ENCODE assay signal across 20 cellular contexts in the genomic region with DNA sequence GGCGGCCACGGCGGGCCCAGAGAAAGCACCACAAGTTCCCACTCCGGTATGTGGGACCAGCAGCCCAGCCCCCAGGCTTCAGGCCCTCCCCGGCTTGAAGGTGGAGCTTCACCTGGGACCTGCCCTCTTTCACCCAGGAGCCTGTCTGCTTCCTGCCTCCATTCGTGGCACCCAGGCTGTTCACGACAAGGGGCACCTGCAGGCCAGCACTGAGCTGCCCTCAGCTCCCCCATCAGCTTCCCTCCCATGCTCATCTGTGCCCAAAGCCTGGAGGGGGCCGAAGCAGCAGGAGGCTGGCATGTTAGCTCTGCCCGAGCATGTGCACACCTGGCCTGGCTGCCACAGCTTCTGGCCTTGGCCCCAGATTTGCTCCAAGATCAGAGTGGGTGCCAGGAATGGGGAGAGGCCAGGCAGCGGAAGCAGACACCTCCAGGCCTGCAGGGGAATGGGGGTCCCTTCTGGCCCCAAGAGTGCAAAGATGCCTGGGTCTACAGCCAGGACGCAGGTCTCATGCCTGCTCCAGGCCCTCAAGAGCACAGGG.
"Had no signal": no experiment of that assay in that cellular context is flagged by ENCODE, and none has a peak within 500 bp of the region (broad histone marks: within the 10 kb centered on the region; RNA-seq: fewer than 3 reads in every experiment).

No MANE protein-coding gene starts in this region.

- H3K27me3 ChIP-seq: adrenal gland, cardiac muscle cell, hepatocyte, neutrophil had no signal

- H3K9me3 ChIP-seq: adrenal gland, neutrophil, thoracic aorta had no signal

- H3K4me1 ChIP-seq: adrenal gland had no signal

- H3K9me3 Mint-ChIP-seq: activated B cell treated with CpG ODN at 0.5 μM for 24 hours; activated naive CD4-positive, alpha-beta T cell treated with anti-CD3 and anti-CD28 coated beads, Interleukin-2, amount 50 U/mL, for 24 hours; naive B cell had no signal

- H3K4me1 Mint-ChIP-seq: activated B cell treated with CpG ODN at 0.5 μM for 24 hours; activated naive CD4-positive, alpha-beta T cell treated with anti-CD3 and anti-CD28 coated beads, Interleukin-2, amount 50 U/mL, for 24 hours; naive B cell had no signal

- H3K36me3 ChIP-seq: adrenal gland, cardiac muscle cell, neutrophil, thoracic aorta had no signal

- H3K27ac ChIP-seq: adrenal gland, cardiac muscle cell, hepatocyte, neutrophil, thoracic aorta had no signal

- H3K79me2 ChIP-seq: hepatocyte had no signal

- DNase-seq: activated B cell treated with CpG ODN at 0.5 μM for 24 hours; activated CD4-positive, alpha-beta T cell treated with anti-CD3 and anti-CD28 coated beads for 48 hours; activated CD8-positive, alpha-beta memory T cell treated with anti-CD3 and anti-CD28 coated beads, Interleukin-2, amount 50 U/mL, for 4 hours; activated CD8-positive, alpha-beta T cell treated with anti-CD3 and anti-CD28 coated beads, Interleukin-2, amount 10 ng/mL, durations not matched to agents 7 days and 5 days; activated effector memory CD4-positive, alpha-beta T cell treated with anti-CD3 and anti-CD28 coated beads, Interleukin-2, amount 50 U/mL, for 16 hours; activated T-cell treated with anti-CD3 and anti-CD28 coated beads, Interleukin-2, amount 50 U/mL, for 48 hours; adrenal gland; naive B cell; retina; small intestine; stimulated activated CD4-positive, alpha-beta T cell treated with anti-CD3 and anti-CD28 coated beads, Interleukin-4, amount 100 ng/mL, for 4 hours; stimulated activated CD8-positive, alpha-beta memory T cell treated with anti-CD3 and anti-CD28 coated beads, Interleukin-4, amount 100 ng/mL, for 48 hours; T-helper 2 cell had no signal

- H2AFZ ChIP-seq: hepatocyte had no signal

- H3K27me3 Mint-ChIP-seq: activated B cell treated with CpG ODN at 0.5 μM for 24 hours; activated naive CD4-positive, alpha-beta T cell treated with anti-CD3 and anti-CD28 coated beads, Interleukin-2, amount 50 U/mL, for 24 hours; naive B cell had no signal

- H3K4me2 ChIP-seq: hepatocyte had no signal

- H3K4me3 ChIP-seq: adrenal gland, cardiac muscle cell, hepatocyte, thoracic aorta had no signal

- H3K27ac Mint-ChIP-seq: activated B cell treated with CpG ODN at 0.5 μM for 24 hours; activated CD8-positive, alpha-beta T cell treated with anti-CD3 and anti-CD28 coated beads, Interleukin-2, amount 10 ng/mL, durations not matched to agents 7 days and 5 days; activated naive CD4-positive, alpha-beta T cell treated with anti-CD3 and anti-CD28 coated beads, Interleukin-2, amount 50 U/mL, for 24 hours; naive B cell had no signal

- H3K4me3 Mint-ChIP-seq: activated B cell treated with CpG ODN at 0.5 μM for 24 hours; activated CD8-positive, alpha-beta T cell treated with anti-CD3 and anti-CD28 coated beads, Interleukin-2, amount 10 ng/mL, durations not matched to agents 7 days and 5 days; activated naive CD4-positive, alpha-beta T cell treated with anti-CD3 and anti-CD28 coated beads, Interleukin-2, amount 50 U/mL, for 24 hours; naive B cell had no signal

- ATAC-seq: activated CD8-positive, alpha-beta T cell treated with anti-CD3 and anti-CD28 coated beads, Interleukin-2, amount 10 ng/mL, durations not matched to agents 7 days and 5 days had no signal

- FAIRE-seq: colon, endometrium, small intestine had no signal
